Comparison of ENCODE assay signal across 26 cellular contexts in genomic region chr7:137832382-137832781, GRCh38. TPM values are rescaled to one million over a fixed set of nuclear protein-coding genes. Genes with fewer than 3 reads are reported as not detected.
"Had no signal": no experiment of that assay in that cellular context is flagged by ENCODE, and none has a peak within 500 bp of the region (broad histone marks: within the 10 kb centered on the region; RNA-seq: fewer than 3 reads in every experiment).

No MANE protein-coding gene starts in this region.

- H3K4me1 ChIP-seq: colonic mucosa, foreskin keratinocyte, left lung, lower lobe of right lung had no signal

- H3K9me3 ChIP-seq: colonic mucosa had no signal

- DNase-seq: colonic mucosa; cortex of kidney; effector CD8-positive, alpha-beta T cell; effector memory CD8-positive, alpha-beta T cell; endodermal cell; erythroblast; foreskin keratinocyte; glutamatergic neuron; head of caudate nucleus; heart right ventricle; hippocampal formation; left cardiac atrium; left lung; left ventricle myocardium superior; lower lobe of right lung; mesenchymal stem cell; mucosa of descending colon; naive B cell; naive thymus-derived CD8-positive, alpha-beta T cell had no signal

- H3K4me3 ChIP-seq: colonic mucosa, gastroesophageal sphincter, heart right ventricle, left lung, lower lobe of right lung, mucosa of descending colon had no signal

- ATAC-seq: effector memory CD8-positive, alpha-beta T cell; esophagus mucosa; foreskin keratinocyte; gastroesophageal sphincter; heart right ventricle; left cardiac atrium; left lung; left ventricle myocardium superior; lower lobe of right lung; mucosa of descending colon; naive thymus-derived CD8-positive, alpha-beta T cell had no signal

- H3K36me3 ChIP-seq: colonic mucosa, gastroesophageal sphincter, heart right ventricle, left lung, lower lobe of right lung had no signal

- H3K27ac ChIP-seq: colonic mucosa, epithelial cell of prostate, foreskin keratinocyte, gastroesophageal sphincter, heart right ventricle, left lung, lower lobe of right lung had no signal

- FAIRE-seq: endometrium, frontal cortex, islet of Langerhans, keratinocyte had no signal

- H3K27me3 ChIP-seq: colonic mucosa, gastroesophageal sphincter, heart right ventricle, left lung had no signal

RNA-seq across cellular contexts. Expression of gene DGKI, which starts 14.4 kb away (rescaled TPM):
- total RNA-seq: foreskin keratinocyte; naive thymus-derived CD8-positive, alpha-beta T cell had no signal
- polyA plus RNA-seq: foreskin keratinocyte had no signal
